Comparison of ENCODE assay signal across 8 cellular contexts in genomic region chr4:101169044-101170014, GRCh38.
DNase-seq lines count a peak whose midpoint lies in the region; ATAC-seq, FAIRE-seq and TF ChIP-seq lines count a peak whose summit lies in the region.

No MANE protein-coding gene starts in this region.

- peaks cover 8% of the 10 kb centered on the region for H3K4me1 Mint-ChIP-seq in activated naive CD8-positive, alpha-beta T cell treated with anti-CD3 and anti-CD28 coated beads, Interleukin-2, amount 50 U/mL, for 24 hours

- H3K4me3 Mint-ChIP-seq in activated naive CD8-positive, alpha-beta T cell treated with anti-CD3 and anti-CD28 coated beads, Interleukin-2, amount 50 U/mL, for 24 hours = no peak overlapping the region

- no peak for TF ChIP-seq POLR2A in GM12892 (IDR thresholded peaks at IDR 0.05; ENCODE audit: low read depth, low read length)

- H3K36me3 Mint-ChIP-seq in activated naive CD8-positive, alpha-beta T cell treated with anti-CD3 and anti-CD28 coated beads, Interleukin-2, amount 50 U/mL, for 24 hours (ENCODE audit: low read depth) = no peaks in the 10 kb centered on the region

- peak; percentile 91 for FAIRE-seq in GM12892 (lab: Jason Lieb, UNC)

- DNase-seq in GM12892 (ENCODE audit: insufficient read length) (no peak), NAMALWA (ENCODE audit: low spot score) (peak; percentile 86), SK-N-DZ (ENCODE audit: low spot score) (peak; percentile 63), hippocampal formation (lab: John Stamatoyannopoulos, UW) (peak; percentile 66 to 67), foreskin melanocyte (no peak)
- DNase-seq in activated naive CD8-positive, alpha-beta T cell treated with anti-CD3 and anti-CD28 coated beads, Interleukin-2, amount 50 U/mL, for 24 hours = peak; percentile 50
- DNase-seq in stimulated activated CD4-positive, alpha-beta T cell treated with anti-CD3 and anti-CD28 coated beads, Interleukin-12 subunit alpha, Interleukin-12 subunit beta, amount 100 ng/mL, for 24 hours (ENCODE audit: low read depth in 2 of 2) = peak; percentile 24 to 37

- H3K9me3 Mint-ChIP-seq in activated naive CD8-positive, alpha-beta T cell treated with anti-CD3 and anti-CD28 coated beads, Interleukin-2, amount 50 U/mL, for 24 hours = no peaks in the 10 kb centered on the region

- ATAC-seq in HG02571 (IDR thresholded peaks at IDR 0.05; ENCODE audit: unreplicated experiment) = peak; percentile 97
- ATAC-seq in activated naive CD8-positive, alpha-beta T cell treated with anti-CD3 and anti-CD28 coated beads, Interleukin-2, amount 50 U/mL, for 24 hours = peak; percentile 91

- no peaks in the 10 kb centered on the region for H3K27me3 Mint-ChIP-seq in activated naive CD8-positive, alpha-beta T cell treated with anti-CD3 and anti-CD28 coated beads, Interleukin-2, amount 50 U/mL, for 24 hours

- H3K27ac Mint-ChIP-seq in activated naive CD8-positive, alpha-beta T cell treated with anti-CD3 and anti-CD28 coated beads, Interleukin-2, amount 50 U/mL, for 24 hours = no peak overlapping the region

Comparison
In these comparisons a context has a peak if more than half of its experiments do, and no peak if none do; other contexts are left out.
1. DNase-seq: peak in NAMALWA (single experiment), SK-N-DZ (single experiment), activated naive CD8-positive, alpha-beta T cell treated with anti-CD3 and anti-CD28 coated beads, Interleukin-2, amount 50 U/mL, for 24 hours (single experiment), hippocampal formation (2 of 2) and stimulated activated CD4-positive, alpha-beta T cell treated with anti-CD3 and anti-CD28 coated beads, Interleukin-12 subunit alpha, Interleukin-12 subunit beta, amount 100 ng/mL, for 24 hours (2 of 2); none in GM12892 (single experiment) and foreskin melanocyte (single experiment).